19 cellular contexts compared by ENCODE assay signal in the genomic region with DNA sequence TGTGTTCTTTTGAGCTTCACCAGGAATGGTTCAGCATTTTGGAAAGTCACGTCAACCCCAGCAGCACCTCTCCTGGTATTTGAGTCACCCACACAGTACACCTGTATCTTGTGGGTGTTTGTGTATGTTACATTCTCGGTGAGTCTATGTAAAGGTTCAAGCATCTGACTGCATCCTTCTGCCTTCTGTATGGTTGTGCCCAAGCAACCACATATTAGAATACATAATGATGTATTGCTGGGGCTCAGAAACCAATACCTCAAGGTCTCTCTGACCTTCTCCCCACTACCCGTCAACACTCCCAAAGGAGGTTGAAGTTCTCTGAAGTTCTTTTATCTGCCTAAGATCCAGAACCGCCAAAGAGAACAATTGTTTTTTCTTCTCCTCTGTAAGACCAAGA. TPM values are rescaled to one million over a fixed set of nuclear protein-coding genes. Genes with fewer than 3 reads are reported as not detected.
"Had no signal": no experiment of that assay in that cellular context is flagged by ENCODE, and none has a peak within 500 bp of the region (broad histone marks: within the 10 kb centered on the region; RNA-seq: fewer than 3 reads in every experiment).

No MANE protein-coding gene starts in this region.

- H3K4me1 ChIP-seq: esophagus squamous epithelium, gastroesophageal sphincter, right atrium auricular region, suprapubic skin, tibial artery, upper lobe of left lung, vagina had no signal

- H3K27ac Mint-ChIP-seq: dendritic cell treated with granulocyte-macrophage colony-stimulating factor and Interleukin-4, amounts not matched to agents 40 ng/mL and 50 ng/mL, for 4 days had no signal

- H3K4me3 ChIP-seq: esophagus squamous epithelium, gastroesophageal sphincter, mucosa of descending colon, right atrium auricular region, suprapubic skin, tibial artery, upper lobe of left lung, vagina had no signal

- H3K9me3 Mint-ChIP-seq: effector memory CD8-positive, alpha-beta T cell had no signal

- H3K27me3 Mint-ChIP-seq: dendritic cell treated with granulocyte-macrophage colony-stimulating factor and Interleukin-4, amounts not matched to agents 40 ng/mL and 50 ng/mL, for 4 days; effector memory CD8-positive, alpha-beta T cell had no signal

- H3K36me3 ChIP-seq: esophagus squamous epithelium, gastroesophageal sphincter, right atrium auricular region, suprapubic skin, tibial artery, upper lobe of left lung, vagina had no signal

- H3K4me3 Mint-ChIP-seq: dendritic cell treated with granulocyte-macrophage colony-stimulating factor and Interleukin-4, amounts not matched to agents 40 ng/mL and 50 ng/mL, for 4 days; effector memory CD8-positive, alpha-beta T cell; natural killer cell; neural crest cell had no signal

- H3K27ac ChIP-seq: esophagus squamous epithelium, gastroesophageal sphincter, right atrium auricular region, suprapubic skin, tibial artery, upper lobe of left lung, vagina had no signal

- H3K4me1 Mint-ChIP-seq: neural crest cell had no signal

- DNase-seq: effector memory CD8-positive, alpha-beta T cell; esophagus squamous epithelium; foreskin fibroblast; glutamatergic neuron; islet precursor cell; mucosa of descending colon; natural killer cell; small intestine; stimulated activated CD4-positive, alpha-beta T cell treated with anti-CD3 and anti-CD28 coated beads, Interleukin-12 subunit alpha, Interleukin-12 subunit beta, amount 100 ng/mL, for 4 hours; stimulated activated naive CD4-positive, alpha-beta T cell; tibial artery; upper lobe of left lung had no signal

- ATAC-seq: effector memory CD8-positive, alpha-beta T cell; gastroesophageal sphincter; left lobe of liver; mucosa of descending colon; natural killer cell had no signal

- H3K36me3 Mint-ChIP-seq: natural killer cell had no signal

- H3K27me3 ChIP-seq: esophagus squamous epithelium, gastroesophageal sphincter, right atrium auricular region, suprapubic skin, tibial artery, upper lobe of left lung, vagina had no signal

- H3K9me3 ChIP-seq: suprapubic skin, vagina had no signal

RNA-seq across cellular contexts. Expression of a gene that starts 35.4 kb away (rescaled TPM):
- total RNA-seq: natural killer cell had no signal
